Comparison of ENCODE assay signal across 1 cellular context in the genomic region with DNA sequence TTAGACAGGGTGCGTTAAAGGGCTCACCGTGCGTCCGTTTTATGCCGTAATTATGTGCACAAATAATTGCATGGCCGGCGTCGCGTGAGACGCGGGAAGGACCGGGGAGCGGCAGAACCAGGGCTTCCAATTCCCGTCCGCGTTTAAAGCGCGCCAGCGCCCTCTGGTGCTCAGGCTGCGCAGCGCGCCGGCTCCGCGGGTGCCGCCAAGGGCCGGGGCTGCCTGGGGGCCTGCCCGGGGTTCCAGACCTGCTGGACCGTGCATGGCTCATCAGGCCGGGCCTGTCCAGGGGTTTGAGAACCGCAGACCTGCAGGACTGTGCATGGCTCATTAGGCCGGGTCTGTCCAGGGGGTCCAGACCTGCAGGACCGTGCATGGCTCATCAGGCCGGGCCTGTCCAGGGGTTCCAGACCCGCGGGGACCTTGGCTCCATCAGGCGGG.
A peak's percentile ranks its signal among the peaks of the same experiment; 100 is the strongest.
TF ChIP-seq lines count a peak whose summit lies in the region.

No MANE protein-coding gene starts in this region.

TF ChIP-seq in WTC11, 78 proteins besides CTCF, POLR2A, EP300 and RAD21 (continued from another document and continues in another):
- TF ChIP-seq, protein P1, sequence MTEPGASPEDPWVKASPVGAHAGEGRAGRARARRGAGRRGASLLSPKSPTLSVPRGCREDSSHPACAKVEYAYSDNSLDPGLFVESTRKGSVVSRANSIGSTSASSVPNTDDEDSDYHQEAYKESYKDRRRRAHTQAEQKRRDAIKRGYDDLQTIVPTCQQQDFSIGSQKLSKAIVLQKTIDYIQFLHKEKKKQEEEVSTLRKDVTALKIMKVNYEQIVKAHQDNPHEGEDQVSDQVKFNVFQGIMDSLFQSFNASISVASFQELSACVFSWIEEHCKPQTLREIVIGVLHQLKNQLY (CRISPR knock-in tag; IDR thresholded peaks at IDR 0.05): no peak
- TF ChIP-seq FOXP1 (CRISPR knock-in tag; IDR thresholded peaks at IDR 0.05; ENCODE audit: borderline replicate concordance): peak; percentile 78
- TF ChIP-seq ERG (CRISPR knock-in tag; IDR thresholded peaks at IDR 0.05): no peak
- TF ChIP-seq ZNF138 (CRISPR knock-in tag; conservative IDR thresholded peaks at IDR 0.05): no peak; the same call in 1 of the 2 replicates
- 0 out of 2 replicates have a peak, but pooled peaks have one; percentile 25 for TF ChIP-seq TEAD1 (CRISPR knock-in tag; IDR thresholded peaks at IDR 0.05)
- TF ChIP-seq IRF1 (CRISPR knock-in tag; IDR thresholded peaks at IDR 0.05): no peak
- no peak for TF ChIP-seq SOX15 (CRISPR knock-in tag; IDR thresholded peaks at IDR 0.05)
- TF ChIP-seq ATF3 (CRISPR knock-in tag; conservative IDR thresholded peaks at IDR 0.05): no peak
- TF ChIP-seq CBFB (CRISPR knock-in tag; IDR thresholded peaks at IDR 0.05; ENCODE audit: low read depth): 0 out of 2 replicates have a peak, but pooled peaks have one; percentile 43
- TF ChIP-seq, protein P2, sequence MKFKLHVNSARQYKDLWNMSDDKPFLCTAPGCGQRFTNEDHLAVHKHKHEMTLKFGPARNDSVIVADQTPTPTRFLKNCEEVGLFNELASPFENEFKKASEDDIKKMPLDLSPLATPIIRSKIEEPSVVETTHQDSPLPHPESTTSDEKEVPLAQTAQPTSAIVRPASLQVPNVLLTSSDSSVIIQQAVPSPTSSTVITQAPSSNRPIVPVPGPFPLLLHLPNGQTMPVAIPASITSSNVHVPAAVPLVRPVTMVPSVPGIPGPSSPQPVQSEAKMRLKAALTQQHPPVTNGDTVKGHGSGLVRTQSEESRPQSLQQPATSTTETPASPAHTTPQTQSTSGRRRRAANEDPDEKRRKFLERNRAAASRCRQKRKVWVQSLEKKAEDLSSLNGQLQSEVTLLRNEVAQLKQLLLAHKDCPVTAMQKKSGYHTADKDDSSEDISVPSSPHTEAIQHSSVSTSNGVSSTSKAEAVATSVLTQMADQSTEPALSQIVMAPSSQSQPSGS (CRISPR knock-in tag; IDR thresholded peaks at IDR 0.05; ENCODE audit: borderline replicate concordance, low read depth): no peak
- TF ChIP-seq RELA (CRISPR knock-in tag; IDR thresholded peaks at IDR 0.05; ENCODE audit: borderline replicate concordance): no peak
- no peak for TF ChIP-seq JAZF1 (CRISPR knock-in tag; IDR thresholded peaks at IDR 0.05)
- TF ChIP-seq, protein P3, sequence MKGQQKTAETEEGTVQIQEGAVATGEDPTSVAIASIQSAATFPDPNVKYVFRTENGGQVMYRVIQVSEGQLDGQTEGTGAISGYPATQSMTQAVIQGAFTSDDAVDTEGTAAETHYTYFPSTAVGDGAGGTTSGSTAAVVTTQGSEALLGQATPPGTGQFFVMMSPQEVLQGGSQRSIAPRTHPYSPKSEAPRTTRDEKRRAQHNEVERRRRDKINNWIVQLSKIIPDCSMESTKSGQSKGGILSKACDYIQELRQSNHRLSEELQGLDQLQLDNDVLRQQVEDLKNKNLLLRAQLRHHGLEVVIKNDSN (CRISPR knock-in tag; IDR thresholded peaks at IDR 0.05): no peak
- no peak for TF ChIP-seq ZNF263 (CRISPR knock-in tag; IDR thresholded peaks at IDR 0.05; ENCODE audit: low read depth)
- TF ChIP-seq, protein P4, sequence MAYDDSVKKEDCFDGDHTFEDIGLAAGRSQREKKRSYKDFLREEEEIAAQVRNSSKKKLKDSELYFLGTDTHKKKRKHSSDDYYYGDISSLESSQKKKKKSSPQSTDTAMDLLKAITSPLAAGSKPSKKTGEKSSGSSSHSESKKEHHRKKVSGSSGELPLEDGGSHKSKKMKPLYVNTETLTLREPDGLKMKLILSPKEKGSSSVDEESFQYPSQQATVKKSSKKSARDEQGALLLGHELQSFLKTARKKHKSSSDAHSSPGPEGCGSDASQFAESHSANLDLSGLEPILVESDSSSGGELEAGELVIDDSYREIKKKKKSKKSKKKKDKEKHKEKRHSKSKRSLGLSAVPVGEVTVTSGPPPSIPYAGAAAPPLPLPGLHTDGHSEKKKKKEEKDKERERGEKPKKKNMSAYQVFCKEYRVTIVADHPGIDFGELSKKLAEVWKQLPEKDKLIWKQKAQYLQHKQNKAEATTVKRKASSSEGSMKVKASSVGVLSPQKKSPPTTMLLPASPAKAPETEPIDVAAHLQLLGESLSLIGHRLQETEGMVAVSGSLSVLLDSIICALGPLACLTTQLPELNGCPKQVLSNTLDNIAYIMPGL (CRISPR knock-in tag; IDR thresholded peaks at IDR 0.05): peak; percentile 84; the same call in 1 of the 2 replicates
- TF ChIP-seq CREM (CRISPR knock-in tag; IDR thresholded peaks at IDR 0.05): peak; percentile 20; the same call in 1 of the 2 replicates
- no peak for TF ChIP-seq ZNF671 (CRISPR knock-in tag; IDR thresholded peaks at IDR 0.05)
- TF ChIP-seq ETV6 (CRISPR knock-in tag; IDR thresholded peaks at IDR 0.05): peak; percentile 59; the same call in 1 of the 2 replicates
- TF ChIP-seq, protein P5, sequence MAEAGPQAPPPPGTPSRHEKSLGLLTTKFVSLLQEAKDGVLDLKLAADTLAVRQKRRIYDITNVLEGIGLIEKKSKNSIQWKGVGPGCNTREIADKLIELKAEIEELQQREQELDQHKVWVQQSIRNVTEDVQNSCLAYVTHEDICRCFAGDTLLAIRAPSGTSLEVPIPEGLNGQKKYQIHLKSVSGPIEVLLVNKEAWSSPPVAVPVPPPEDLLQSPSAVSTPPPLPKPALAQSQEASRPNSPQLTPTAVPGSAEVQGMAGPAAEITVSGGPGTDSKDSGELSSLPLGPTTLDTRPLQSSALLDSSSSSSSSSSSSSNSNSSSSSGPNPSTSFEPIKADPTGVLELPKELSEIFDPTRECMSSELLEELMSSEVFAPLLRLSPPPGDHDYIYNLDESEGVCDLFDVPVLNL (CRISPR knock-in tag; IDR thresholded peaks at IDR 0.05; ENCODE audit: borderline replicate concordance, low read depth): no peak
- TF ChIP-seq, protein P6, sequence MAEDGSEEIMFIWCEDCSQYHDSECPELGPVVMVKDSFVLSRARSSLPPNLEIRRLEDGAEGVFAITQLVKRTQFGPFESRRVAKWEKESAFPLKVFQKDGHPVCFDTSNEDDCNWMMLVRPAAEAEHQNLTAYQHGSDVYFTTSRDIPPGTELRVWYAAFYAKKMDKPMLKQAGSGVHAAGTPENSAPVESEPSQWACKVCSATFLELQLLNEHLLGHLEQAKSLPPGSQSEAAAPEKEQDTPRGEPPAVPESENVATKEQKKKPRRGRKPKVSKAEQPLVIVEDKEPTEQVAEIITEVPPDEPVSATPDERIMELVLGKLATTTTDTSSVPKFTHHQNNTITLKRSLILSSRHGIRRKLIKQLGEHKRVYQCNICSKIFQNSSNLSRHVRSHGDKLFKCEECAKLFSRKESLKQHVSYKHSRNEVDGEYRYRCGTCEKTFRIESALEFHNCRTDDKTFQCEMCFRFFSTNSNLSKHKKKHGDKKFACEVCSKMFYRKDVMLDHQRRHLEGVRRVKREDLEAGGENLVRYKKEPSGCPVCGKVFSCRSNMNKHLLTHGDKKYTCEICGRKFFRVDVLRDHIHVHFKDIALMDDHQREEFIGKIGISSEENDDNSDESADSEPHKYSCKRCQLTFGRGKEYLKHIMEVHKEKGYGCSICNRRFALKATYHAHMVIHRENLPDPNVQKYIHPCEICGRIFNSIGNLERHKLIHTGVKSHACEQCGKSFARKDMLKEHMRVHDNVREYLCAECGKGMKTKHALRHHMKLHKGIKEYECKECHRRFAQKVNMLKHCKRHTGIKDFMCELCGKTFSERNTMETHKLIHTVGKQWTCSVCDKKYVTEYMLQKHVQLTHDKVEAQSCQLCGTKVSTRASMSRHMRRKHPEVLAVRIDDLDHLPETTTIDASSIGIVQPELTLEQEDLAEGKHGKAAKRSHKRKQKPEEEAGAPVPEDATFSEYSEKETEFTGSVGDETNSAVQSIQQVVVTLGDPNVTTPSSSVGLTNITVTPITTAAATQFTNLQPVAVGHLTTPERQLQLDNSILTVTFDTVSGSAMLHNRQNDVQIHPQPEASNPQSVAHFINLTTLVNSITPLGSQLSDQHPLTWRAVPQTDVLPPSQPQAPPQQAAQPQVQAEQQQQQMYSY (CRISPR knock-in tag; IDR thresholded peaks at IDR 0.05): no peak
- TF ChIP-seq, protein P7, sequence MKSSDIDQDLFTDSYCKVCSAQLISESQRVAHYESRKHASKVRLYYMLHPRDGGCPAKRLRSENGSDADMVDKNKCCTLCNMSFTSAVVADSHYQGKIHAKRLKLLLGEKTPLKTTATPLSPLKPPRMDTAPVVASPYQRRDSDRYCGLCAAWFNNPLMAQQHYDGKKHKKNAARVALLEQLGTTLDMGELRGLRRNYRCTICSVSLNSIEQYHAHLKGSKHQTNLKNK (CRISPR knock-in tag; IDR thresholded peaks at IDR 0.05): no peak
- peak; percentile 74 for TF ChIP-seq ZNF423 (CRISPR knock-in tag; IDR thresholded peaks at IDR 0.05)
- TF ChIP-seq SMAD4 (CRISPR knock-in tag; IDR thresholded peaks at IDR 0.05): no peak
- TF ChIP-seq, protein P8, sequence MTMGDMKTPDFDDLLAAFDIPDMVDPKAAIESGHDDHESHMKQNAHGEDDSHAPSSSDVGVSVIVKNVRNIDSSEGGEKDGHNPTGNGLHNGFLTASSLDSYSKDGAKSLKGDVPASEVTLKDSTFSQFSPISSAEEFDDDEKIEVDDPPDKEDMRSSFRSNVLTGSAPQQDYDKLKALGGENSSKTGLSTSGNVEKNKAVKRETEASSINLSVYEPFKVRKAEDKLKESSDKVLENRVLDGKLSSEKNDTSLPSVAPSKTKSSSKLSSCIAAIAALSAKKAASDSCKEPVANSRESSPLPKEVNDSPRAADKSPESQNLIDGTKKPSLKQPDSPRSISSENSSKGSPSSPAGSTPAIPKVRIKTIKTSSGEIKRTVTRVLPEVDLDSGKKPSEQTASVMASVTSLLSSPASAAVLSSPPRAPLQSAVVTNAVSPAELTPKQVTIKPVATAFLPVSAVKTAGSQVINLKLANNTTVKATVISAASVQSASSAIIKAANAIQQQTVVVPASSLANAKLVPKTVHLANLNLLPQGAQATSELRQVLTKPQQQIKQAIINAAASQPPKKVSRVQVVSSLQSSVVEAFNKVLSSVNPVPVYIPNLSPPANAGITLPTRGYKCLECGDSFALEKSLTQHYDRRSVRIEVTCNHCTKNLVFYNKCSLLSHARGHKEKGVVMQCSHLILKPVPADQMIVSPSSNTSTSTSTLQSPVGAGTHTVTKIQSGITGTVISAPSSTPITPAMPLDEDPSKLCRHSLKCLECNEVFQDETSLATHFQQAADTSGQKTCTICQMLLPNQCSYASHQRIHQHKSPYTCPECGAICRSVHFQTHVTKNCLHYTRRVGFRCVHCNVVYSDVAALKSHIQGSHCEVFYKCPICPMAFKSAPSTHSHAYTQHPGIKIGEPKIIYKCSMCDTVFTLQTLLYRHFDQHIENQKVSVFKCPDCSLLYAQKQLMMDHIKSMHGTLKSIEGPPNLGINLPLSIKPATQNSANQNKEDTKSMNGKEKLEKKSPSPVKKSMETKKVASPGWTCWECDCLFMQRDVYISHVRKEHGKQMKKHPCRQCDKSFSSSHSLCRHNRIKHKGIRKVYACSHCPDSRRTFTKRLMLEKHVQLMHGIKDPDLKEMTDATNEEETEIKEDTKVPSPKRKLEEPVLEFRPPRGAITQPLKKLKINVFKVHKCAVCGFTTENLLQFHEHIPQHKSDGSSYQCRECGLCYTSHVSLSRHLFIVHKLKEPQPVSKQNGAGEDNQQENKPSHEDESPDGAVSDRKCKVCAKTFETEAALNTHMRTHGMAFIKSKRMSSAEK (CRISPR knock-in tag; IDR thresholded peaks at IDR 0.05; ENCODE audit: borderline replicate concordance): no peak
- TF ChIP-seq ATF6 (CRISPR knock-in tag; IDR thresholded peaks at IDR 0.05): no peak
- no peak for TF ChIP-seq ZNF416 (CRISPR knock-in tag; IDR thresholded peaks at IDR 0.05)
